8 cellular contexts compared by ENCODE assay signal in genomic region chr6:33632603-33633039, GRCh38. TPM values are rescaled to one million over a fixed set of nuclear protein-coding genes. Genes with fewer than 3 reads are reported as not detected.
DNase-seq lines count a peak whose midpoint lies in the region; ATAC-seq and TF ChIP-seq lines count a peak whose summit lies in the region.

No MANE protein-coding gene starts in this region.

- H3K27ac Mint-ChIP-seq in CD4-positive, CD25-positive, alpha-beta regulatory T cell: peak overlapping the region; percentile 35 to 59 (median 37)
- peak overlapping the region; percentile 94 for H3K27ac Mint-ChIP-seq in T-helper 1 cell treated with Interleukin-12 subunit alpha and Interleukin-12 subunit beta and Interleukin-4 antibody, amounts not matched to agents 30 μg/mL and 1 μg/mL, for 36 hours

- peak overlapping the region; percentile 68 to 94 (median 83) for H3K4me3 Mint-ChIP-seq in CD4-positive, CD25-positive, alpha-beta regulatory T cell
- H3K4me3 Mint-ChIP-seq in T-helper 1 cell treated with Interleukin-12 subunit alpha and Interleukin-12 subunit beta and Interleukin-4 antibody, amounts not matched to agents 30 μg/mL and 1 μg/mL, for 36 hours: peak overlapping the region; percentile 85

- TF ChIP-seq POLR2A in body of pancreas (IDR thresholded peaks at IDR 0.05): no peak

- peaks cover 0 to 73% (median 49%) of the 10 kb centered on the region in 4 donors for H3K4me1 Mint-ChIP-seq in CD4-positive, CD25-positive, alpha-beta regulatory T cell
- H3K4me1 Mint-ChIP-seq in T-helper 1 cell treated with Interleukin-12 subunit alpha and Interleukin-12 subunit beta and Interleukin-4 antibody, amounts not matched to agents 30 μg/mL and 1 μg/mL, for 36 hours (ENCODE audit: low read depth): peaks cover 43% of the 10 kb centered on the region

- 47 to 51% methylated on average over 3 to 6 of the region's 6 CpGs for WGBS in body of pancreas, 2 donors

- no peaks in the 10 kb centered on the region for H3K9me3 ChIP-seq in CD4-positive, CD25-positive, alpha-beta regulatory T cell (ENCODE audit: control insufficient read depth in 2 of 2, low read length in 2 of 2)
- H3K9me3 ChIP-seq in body of pancreas: no peaks in the 10 kb centered on the region

- H3K4me1 ChIP-seq in CD4-positive, CD25-positive, alpha-beta regulatory T cell (ENCODE audit: control insufficient read depth, insufficient read depth, low read length, poor library complexity, severe bottlenecking): peaks cover 23% of the 10 kb centered on the region
- peaks cover 27% of the 10 kb centered on the region for H3K4me1 ChIP-seq in body of pancreas

- no peaks in the 10 kb centered on the region for H3K27me3 ChIP-seq in CD4-positive, CD25-positive, alpha-beta regulatory T cell (ENCODE audit: control insufficient read depth, insufficient read depth, low read length)
- H3K27me3 ChIP-seq in body of pancreas: no peaks in the 10 kb centered on the region

- peak; percentile 35 to 60 (median 38) for DNase-seq in CD4-positive, CD25-positive, alpha-beta regulatory T cell
- no peak for DNase-seq in HFF-Myc (ENCODE audit: extremely low read depth, low read depth)
- DNase-seq in body of pancreas: peak; percentile 52 to 63 (median 54)
- DNase-seq in islet precursor cell: peak; percentile 92
- peak; percentile 41 to 51 for DNase-seq in stimulated activated CD4-positive, alpha-beta T cell treated with anti-CD3 and anti-CD28 coated beads, Interleukin-4, amount 100 ng/mL, for 48 hours (ENCODE audit: low read depth in 2 of 2)
- DNase-seq in A172 (ENCODE audit: low spot score): no peak

- H3K27me3 Mint-ChIP-seq in CD4-positive, CD25-positive, alpha-beta regulatory T cell: no peaks in the 10 kb centered on the region
- H3K27me3 Mint-ChIP-seq in T-helper 1 cell treated with Interleukin-12 subunit alpha and Interleukin-12 subunit beta and Interleukin-4 antibody, amounts not matched to agents 30 μg/mL and 1 μg/mL, for 36 hours (ENCODE audit: low read depth): peaks cover 3% of the 10 kb centered on the region

- intact Hi-C loops in body of pancreas (cut with DNase I): loop anchor here (10.0 kb wide), 1 partner anchor 62 kb away; no protein-coding TSS in a partner anchor

- peak overlapping the region; percentile 41 for H3K27ac ChIP-seq in CD4-positive, CD25-positive, alpha-beta regulatory T cell (ENCODE audit: insufficient read depth, low read length, poor library complexity, severe bottlenecking)
- H3K27ac ChIP-seq in body of pancreas: peak overlapping the region in 1 of 4 donors; percentile 75

- no peaks in the 10 kb centered on the region for H3K9me3 Mint-ChIP-seq in CD4-positive, CD25-positive, alpha-beta regulatory T cell
- H3K9me3 Mint-ChIP-seq in T-helper 1 cell treated with Interleukin-12 subunit alpha and Interleukin-12 subunit beta and Interleukin-4 antibody, amounts not matched to agents 30 μg/mL and 1 μg/mL, for 36 hours: no peaks in the 10 kb centered on the region

- peaks cover 5% of the 10 kb centered on the region for H3K36me3 ChIP-seq in CD4-positive, CD25-positive, alpha-beta regulatory T cell (ENCODE audit: control insufficient read depth, insufficient read depth, low read length)
- H3K36me3 ChIP-seq in body of pancreas (replicated peaks in 1 of 2; ENCODE audit: insufficient read depth in 1 of 2, low read depth in 2 of 2): no peaks in the 10 kb centered on the region

- TF ChIP-seq CTCF in HFF-Myc (IDR thresholded peaks at IDR 0.05; ENCODE audit: low read depth, low read length, missing control alignments): peak; percentile 79
- peak in 6 of 7 experiments; percentile 35 to 72 (median 56) for TF ChIP-seq CTCF in body of pancreas (IDR thresholded peaks at IDR 0.05)

- H3K4me3 ChIP-seq in CD4-positive, CD25-positive, alpha-beta regulatory T cell (ENCODE audit: low read depth, low read length): no peak overlapping the region
- H3K4me3 ChIP-seq in HFF-Myc (replicated peaks; ENCODE audit: low read depth, low read length) (no peak overlapping the region), body of pancreas (no peak overlapping the region)

- H3K36me3 Mint-ChIP-seq in CD4-positive, CD25-positive, alpha-beta regulatory T cell: peaks cover 19% of the 10 kb centered on the region
- peaks cover 18% of the 10 kb centered on the region for H3K36me3 Mint-ChIP-seq in T-helper 1 cell treated with Interleukin-12 subunit alpha and Interleukin-12 subunit beta and Interleukin-4 antibody, amounts not matched to agents 30 μg/mL and 1 μg/mL, for 36 hours (ENCODE audit: low read depth)

- peak; percentile 28 to 48 for ATAC-seq in CD4-positive, CD25-positive, alpha-beta regulatory T cell (ENCODE audit: low read depth in 2 of 2)
- no peak for ATAC-seq in body of pancreas
- ATAC-seq in GM19452 (IDR thresholded peaks at IDR 0.05; ENCODE audit: unreplicated experiment): no peak

RNA-seq across cellular contexts. Expression of gene ITPR3, which starts 11.5 kb away (rescaled TPM):
- total RNA-seq in CD4-positive, CD25-positive, alpha-beta regulatory T cell: 54.5 TPM
- 1 to 10 TPM; 1.3 to 2.2 (median 1.9) TPM for polyA plus RNA-seq in CD4-positive, CD25-positive, alpha-beta regulatory T cell
- total RNA-seq in body of pancreas: 10 to 100 TPM; 17.5 to 25.9 TPM
- 57.5 and 59.8 TPM in 2 replicates for total RNA-seq in A172 (2014; rRNA removed; shearing (Covaris generic))

RNA-seq across cellular contexts. Expression of gene BAK1, which starts 52.5 kb away (rescaled TPM):
- 41.7 TPM for total RNA-seq in CD4-positive, CD25-positive, alpha-beta regulatory T cell
- polyA plus RNA-seq in CD4-positive, CD25-positive, alpha-beta regulatory T cell: 10 to 100 TPM; 38.1 to 66.3 (median 54.4) TPM
- 1 to 10 TPM; 2.3 to 5.7 TPM for total RNA-seq in body of pancreas
- 23.1 and 27.1 TPM in 2 replicates for total RNA-seq in A172 (2014; rRNA removed; shearing (Covaris generic))

Comparison
In these comparisons a context has a peak if more than half of its experiments do, and no peak if none do; other contexts are left out.
1. ATAC-seq: peak in CD4-positive, CD25-positive, alpha-beta regulatory T cell (2 of 2); none in body of pancreas (single experiment) and GM19452 (single experiment).
2. DNase-seq: peak in CD4-positive, CD25-positive, alpha-beta regulatory T cell (3 of 3), body of pancreas (4 of 4), islet precursor cell (single experiment) and stimulated activated CD4-positive, alpha-beta T cell treated with anti-CD3 and anti-CD28 coated beads, Interleukin-4, amount 100 ng/mL, for 48 hours (2 of 2); none in HFF-Myc (single experiment) and A172 (single experiment).